ENCODE assay signal across 8 cellular contexts in genomic region chr12:49017764-49018281, GRCh38. TPM values are rescaled to one million over a fixed set of nuclear protein-coding genes. Genes with fewer than 3 reads are reported as not detected.
A peak's percentile ranks its signal among the peaks of the same experiment; 100 is the strongest.
DNase-seq lines count a peak whose midpoint lies in the region; ATAC-seq and TF ChIP-seq lines count a peak whose summit lies in the region.

No MANE protein-coding gene starts in this region.

- ATAC-seq in HG03354 (IDR thresholded peaks at IDR 0.05; ENCODE audit: poor library complexity, severe bottlenecking, unreplicated experiment) (peak; percentile 15), esophagus mucosa (peak; percentile 5)

- H3K27me3 Mint-ChIP-seq in neural crest cell (ENCODE audit: low read depth), result no peaks in the 10 kb centered on the region

- 0 out of 2 replicates have a peak, but pooled peaks have one; percentile 5 for TF ChIP-seq CTCF in WI38 (IDR thresholded peaks at IDR 0.05; ENCODE audit: low read depth, low read length)
- TF ChIP-seq CTCF in neural crest cell (conservative IDR thresholded peaks at IDR 0.05), result no peak

- peak; percentile 13 to 25 for DNase-seq in activated CD4-positive, alpha-beta T cell treated with anti-CD3 and anti-CD28 coated beads for 24 hours (ENCODE audit: low read depth in 2 of 2)
- DNase-seq in activated CD4-positive, alpha-beta T cell treated with anti-CD3 and anti-CD28 coated beads for 1 hour, result no peak
- DNase-seq in neural crest cell (ENCODE audit: low read depth, low spot score) (no peak), occipital lobe (lab: John Stamatoyannopoulos, UW) (no peak), HuH-7 (ENCODE audit: low spot score) (no peak)

- H3K4me1 Mint-ChIP-seq in neural crest cell, result peaks cover 26% of the 10 kb centered on the region

- peak overlapping the region; percentile 94 for H3K4me3 ChIP-seq in WI38 (ENCODE audit: low read depth, low read length)

- H3K9me3 Mint-ChIP-seq in neural crest cell, result no peaks in the 10 kb centered on the region

- H3K4me3 Mint-ChIP-seq in neural crest cell, result peak overlapping the region; percentile 99

- H3K27ac Mint-ChIP-seq in neural crest cell (ENCODE audit: unreplicated experiment), result peak overlapping the region; percentile 99

- no peaks in the 10 kb centered on the region for H3K36me3 Mint-ChIP-seq in neural crest cell (ENCODE audit: low read depth)

RNA-seq across cellular contexts. Expression of gene PRKAG1, which starts 0.8 kb away (rescaled TPM):
- total RNA-seq in esophagus mucosa (52.8 TPM), neural crest cell (58.5 and 61.9 TPM in 2 replicates), occipital lobe (27.9 TPM)

RNA-seq across cellular contexts. Expression of gene DDN, which starts 18.6 kb away (rescaled TPM):
- total RNA-seq in esophagus mucosa (0.28 TPM), neural crest cell (0.51 and 0.64 TPM in 2 replicates), occipital lobe (9.2 TPM)

RNA-seq across cellular contexts. Expression of gene WNT1, which starts 39.7 kb away (rescaled TPM):
- total RNA-seq in esophagus mucosa (not detected), neural crest cell (1.2 and 2.1 TPM in 2 replicates), occipital lobe (not detected)

RNA-seq across cellular contexts. Expression of gene KMT2D, which starts 42.8 kb away (rescaled TPM):
- total RNA-seq in esophagus mucosa (48.2 TPM), neural crest cell (99.8 and 107 TPM in 2 replicates), occipital lobe (17.6 TPM)

RNA-seq across cellular contexts. Expression of gene WNT10B, which starts 46.3 kb away (rescaled TPM):
- total RNA-seq in esophagus mucosa (0.48 TPM), neural crest cell (1.3 and 1.8 TPM in 2 replicates), occipital lobe (6.2 TPM)

Comparison
In these comparisons a context has a peak if more than half of its experiments do, and no peak if none do; other contexts are left out.
1. DNase-seq: peak in activated CD4-positive, alpha-beta T cell treated with anti-CD3 and anti-CD28 coated beads for 24 hours (2 of 2); none in activated CD4-positive, alpha-beta T cell treated with anti-CD3 and anti-CD28 coated beads for 1 hour (single experiment), neural crest cell (single experiment), occipital lobe (single experiment) and HuH-7 (single experiment).